In genomic region chr7:139725077-139725476, GRCh38 we compare ENCODE assay signal across 8 cellular contexts. TPM values are rescaled to one million over a fixed set of nuclear protein-coding genes. Genes with fewer than 3 reads are reported as not detected.
DNase-seq lines count a peak whose midpoint lies in the region; ATAC-seq and TF ChIP-seq lines count a peak whose summit lies in the region.

No MANE protein-coding gene starts in this region.

- H3K36me3 ChIP-seq in SJSA1, result 0 out of 2 replicates have a peak, but pooled peaks cover 2% of the 10 kb centered on the region

- no peak overlapping the region for H3K4me3 Mint-ChIP-seq in nephron

- no peaks in the 10 kb centered on the region for H3K9me3 ChIP-seq in SJSA1 (replicated peaks)

- no peaks in the 10 kb centered on the region for H3K9me3 Mint-ChIP-seq in nephron

- H3K4me1 Mint-ChIP-seq in nephron, result peaks cover 7% of the 10 kb centered on the region

- TF ChIP-seq CTCF in nephron (IDR thresholded peaks at IDR 0.05; ENCODE audit: unreplicated experiment in 3 of 3), result no peak

- DNase-seq in activated effector memory CD4-positive, alpha-beta T cell treated with anti-CD3 and anti-CD28 coated beads, Interleukin-2, amount 50 U/mL, for 16 hours, result peak; percentile 25
- no peak for DNase-seq in activated effector memory CD4-positive, alpha-beta T cell treated with Interleukin-2 at 50 U/mL for 16 hours
- DNase-seq in SJSA1 (ENCODE audit: low read depth in 1 of 2, low spot score in 2 of 2), result peak; percentile 55 to 76
- no peak for DNase-seq in midbrain (lab: John Stamatoyannopoulos, UW)
- no peak for DNase-seq in DMS 273 (lab: John Stamatoyannopoulos, UW; ENCODE audit: unreplicated experiment)
- no peak for DNase-seq in activated CD4-positive, CD25-positive, alpha-beta regulatory T cell (lab: John Stamatoyannopoulos, UW)

- no peaks in the 10 kb centered on the region for H3K27me3 Mint-ChIP-seq in nephron (ENCODE audit: low read depth)

- peak overlapping the region in 2 of 3 experiments; percentile 37 to 38 for H3K27ac Mint-ChIP-seq in nephron

- ATAC-seq in HG02981 (IDR thresholded peaks at IDR 0.05; ENCODE audit: unreplicated experiment), result peak; percentile 85

- peaks cover 36% of the 10 kb centered on the region for H3K36me3 Mint-ChIP-seq in nephron (ENCODE audit: low read depth)

- H3K4me3 ChIP-seq in SJSA1, result no peak overlapping the region

- H3K27ac ChIP-seq in SJSA1, result no peak overlapping the region

- H3K4me1 ChIP-seq in SJSA1 (replicated peaks), result peaks cover 40% of the 10 kb centered on the region

- H3K27me3 ChIP-seq in SJSA1 (replicated peaks), result no peaks in the 10 kb centered on the region

RNA-seq across cellular contexts. Expression of gene HIPK2, which starts 52.7 kb away (rescaled TPM):
- total RNA-seq in SJSA1 (2014; rRNA removed; shearing (Covaris generic)), result 6.8 and 10.9 TPM in 2 replicates

Comparison
In these comparisons a context has a peak if more than half of its experiments do, and no peak if none do; other contexts are left out.
1. DNase-seq: peak in activated effector memory CD4-positive, alpha-beta T cell treated with anti-CD3 and anti-CD28 coated beads, Interleukin-2, amount 50 U/mL, for 16 hours (single experiment) and SJSA1 (2 of 2); none in activated effector memory CD4-positive, alpha-beta T cell treated with Interleukin-2 at 50 U/mL for 16 hours (single experiment), midbrain (single experiment), DMS 273 (single experiment) and activated CD4-positive, CD25-positive, alpha-beta regulatory T cell (0 of 4).